In genomic region chr5:57455511-57455910, GRCh38 we compare ENCODE assay signal across 22 cellular contexts. TPM values are rescaled to one million over a fixed set of nuclear protein-coding genes. Genes with fewer than 3 reads are reported as not detected.
DNase-seq lines count a peak whose midpoint lies in the region; ATAC-seq and TF ChIP-seq lines count a peak whose summit lies in the region.
"Had no signal": no experiment of that assay in that cellular context is flagged by ENCODE, and none has a peak within 500 bp of the region (broad histone marks: within the 10 kb centered on the region; RNA-seq: fewer than 3 reads in every experiment).

No MANE protein-coding gene starts in this region.

- TF ChIP-seq CTCF in Calu3 (IDR thresholded peaks at IDR 0.05; ENCODE audit: unreplicated experiment) (no peak), hepatocyte (IDR thresholded peaks at IDR 0.05; ENCODE audit: poor library complexity) (no peak), nephron (IDR thresholded peaks at IDR 0.05; ENCODE audit: unreplicated experiment in 3 of 3) (no peak), HFFc6 (IDR thresholded peaks at IDR 0.05) (no peak)

- H3K9me3 Mint-ChIP-seq in Calu3 (ENCODE audit: low read depth, unreplicated experiment) (no peaks in the 10 kb centered on the region), nephron (peaks cover 2% of the 10 kb centered on the region), HFFc6 (no peaks in the 10 kb centered on the region)

- H3K27me3 Mint-ChIP-seq in Calu3 (ENCODE audit: unreplicated experiment) (no peaks in the 10 kb centered on the region), nephron (ENCODE audit: low read depth) (no peaks in the 10 kb centered on the region), HFFc6 (ENCODE audit: insufficient read depth) (peaks cover 6% of the 10 kb centered on the region; the same call in 1 of the 2 replicates)
- H3K27me3 Mint-ChIP-seq: CD4-positive, CD25-positive, alpha-beta regulatory T cell had no signal

- H2AFZ ChIP-seq in hepatocyte: peak overlapping the region; percentile 18

- CTCF ChIA-PET in Calu3 (lab: Charles Lee): interaction anchor here (0.9 to 2.1 kb wide), 4 partner anchors 15 to 40 kb away, joined by 3 to 5 read pairs (median 3); no protein-coding TSS in a partner anchor

- no TSS peak for BruUV-seq in Calu3 (replicated peaks; lab: Mats Ljungman, UMichigan)

- H3K27me3 ChIP-seq in hepatocyte (no peaks in the 10 kb centered on the region), skeletal muscle tissue (ENCODE audit: control insufficient read depth in 3 of 3, insufficient read depth in 3 of 3, low read length in 3 of 3) (no peaks in the 10 kb centered on the region)
- H3K27me3 ChIP-seq: BLaER1 had no signal

- no peaks in the 10 kb centered on the region for H3K79me2 ChIP-seq in hepatocyte

- H3K27ac ChIP-seq in hepatocyte: peak overlapping the region; percentile 52
- peak overlapping the region; percentile 15 for H3K27ac ChIP-seq in skeletal muscle tissue (ENCODE audit: low read depth, low read length)
- H3K27ac ChIP-seq: BLaER1 had no signal

- H3K36me3 Mint-ChIP-seq in Calu3 (ENCODE audit: insufficient read depth, unreplicated experiment) (no peaks in the 10 kb centered on the region), nephron (ENCODE audit: low read depth) (no peaks in the 10 kb centered on the region), HFFc6 (ENCODE audit: low read depth) (no peaks in the 10 kb centered on the region)
- H3K36me3 Mint-ChIP-seq: CD4-positive, CD25-positive, alpha-beta regulatory T cell had no signal

- H3K9me2 ChIP-seq in hepatocyte (replicated peaks; ENCODE audit: insufficient read depth): no peaks in the 10 kb centered on the region
- H3K9me2 ChIP-seq: SK-N-SH had no signal

- H3K9ac ChIP-seq in skeletal muscle tissue (ENCODE audit: low read depth in 1 of 3, low read length in 3 of 3): no peak overlapping the region
- H3K9ac ChIP-seq: BLaER1, SK-N-SH had no signal

- H3K4me3 ChIP-seq in hepatocyte (no peak overlapping the region), skeletal muscle tissue (ENCODE audit: low read length in 3 of 3) (no peak overlapping the region)
- H3K4me3 ChIP-seq: BLaER1, K562 had no signal

- no peaks in the 10 kb centered on the region for H3K36me3 ChIP-seq in hepatocyte (replicated peaks; ENCODE audit: insufficient read depth, low read depth)
- no peaks in the 10 kb centered on the region for H3K36me3 ChIP-seq in skeletal muscle tissue (ENCODE audit: control insufficient read depth in 3 of 3, insufficient read depth in 3 of 3, low read length in 3 of 3)
- H3K36me3 ChIP-seq: BLaER1 had no signal

- peak overlapping the region; percentile 71 for H3K27ac Mint-ChIP-seq in Calu3 (ENCODE audit: unreplicated experiment)
- peak overlapping the region; percentile 68 to 91 (median 82) for H3K27ac Mint-ChIP-seq in nephron
- no peak overlapping the region for H3K27ac Mint-ChIP-seq in HFFc6
- H3K27ac Mint-ChIP-seq: CD4-positive, CD25-positive, alpha-beta regulatory T cell had no signal

- no peak for ATAC-seq in GM18519 (IDR thresholded peaks at IDR 0.05; ENCODE audit: low FRiP score, unreplicated experiment)
- ATAC-seq: K562, PC-3 had no signal

- WGBS in hepatocyte (ENCODE audit: low lambda C conversion rate, missing lambda C conversion rate): 88% methylated on average over 7 of the region's 7 CpGs

- H3K4me3 Mint-ChIP-seq in Calu3 (ENCODE audit: low read depth, unreplicated experiment) (no peak overlapping the region), nephron (no peak overlapping the region), HFFc6 (no peak overlapping the region)

- no peak overlapping the region for H3K4me2 ChIP-seq in hepatocyte
- H3K4me2 ChIP-seq: BLaER1, SK-N-SH had no signal

- no peaks in the 10 kb centered on the region for H4K20me1 ChIP-seq in hepatocyte (ENCODE audit: insufficient read depth, poor library complexity, severe bottlenecking)
- H4K20me1 ChIP-seq: BLaER1 had no signal

- H3K4me1 Mint-ChIP-seq in Calu3 (ENCODE audit: low read depth, unreplicated experiment): peaks cover 65% of the 10 kb centered on the region
- peaks cover 62% of the 10 kb centered on the region for H3K4me1 Mint-ChIP-seq in nephron
- peaks cover 22% of the 10 kb centered on the region for H3K4me1 Mint-ChIP-seq in HFFc6 (ENCODE audit: low read depth)

- peaks cover 44% of the 10 kb centered on the region for H3K4me1 ChIP-seq in hepatocyte (ENCODE audit: insufficient read depth)
- H3K4me1 ChIP-seq in skeletal muscle tissue (ENCODE audit: control insufficient read depth in 3 of 3, insufficient read depth in 3 of 3, low read length in 3 of 3): peaks cover 10 to 17% (median 17%) of the 10 kb centered on the region in 3 donors

- H3K9me3 ChIP-seq in hepatocyte (ENCODE audit: low read depth): no peaks in the 10 kb centered on the region
- H3K9me3 ChIP-seq in skeletal muscle tissue (ENCODE audit: control insufficient read depth in 3 of 3, low read length in 3 of 3): no peaks in the 10 kb centered on the region
- H3K9me3 ChIP-seq: BLaER1, SK-N-SH had no signal

- intact Hi-C loops in Calu3 (cut with micrococcal nuclease; ENCODE audit: unreplicated experiment): no loop called here

- no peak for DNase-seq in Calu3
- DNase-seq in hepatocyte (ENCODE audit: low spot score): no peak
- no peak for DNase-seq in activated naive CD4-positive, alpha-beta T cell (lab: John Stamatoyannopoulos, UW)
- no peak for DNase-seq in HFFc6
- no peak for DNase-seq in NCI-H774 (lab: John Stamatoyannopoulos, UW)
- DNase-seq: CD4-positive, CD25-positive, alpha-beta regulatory T cell; DMS53; Kasumi-1; NCI-H1105 treated with DMSO at 0.1 percent for 48 hours; NCI-H146; NCI-H1930; NCI-H2107; NCI-H524 treated with DMSO at 0.1 percent for 48 hours; NCI-H82; NK-92 treated with Interleukin-12 subunit alpha and Interleukin-12 subunit beta, amount 100 ng/mL, for 24 hours; PC-3; SK-N-SH had no signal

RNA-seq across cellular contexts. Expression of gene ACTBL2, which starts 27.1 kb away (rescaled TPM):
- 0.42 and 0.45 TPM in 2 replicates for total RNA-seq in Calu3 (2022)
- total RNA-seq in hepatocyte: 0.16 and 0.83 TPM in 2 replicates
- polyA plus RNA-seq in hepatocyte: 0.17 TPM in 1 of 2 replicates, not detected in the other
- not detected for total RNA-seq in skeletal muscle tissue
- total RNA-seq in HFFc6 (2021; fragmentation: NEBNext Ultra II Directional; extraction: Animal tissue kit (Norgen Biotek cat#: 25700)): not detected
- total RNA-seq: CD4-positive, CD25-positive, alpha-beta regulatory T cell; K562 had no signal
- polyA plus RNA-seq: CD4-positive, CD25-positive, alpha-beta regulatory T cell; K562 had no signal
